In the genomic region with DNA sequence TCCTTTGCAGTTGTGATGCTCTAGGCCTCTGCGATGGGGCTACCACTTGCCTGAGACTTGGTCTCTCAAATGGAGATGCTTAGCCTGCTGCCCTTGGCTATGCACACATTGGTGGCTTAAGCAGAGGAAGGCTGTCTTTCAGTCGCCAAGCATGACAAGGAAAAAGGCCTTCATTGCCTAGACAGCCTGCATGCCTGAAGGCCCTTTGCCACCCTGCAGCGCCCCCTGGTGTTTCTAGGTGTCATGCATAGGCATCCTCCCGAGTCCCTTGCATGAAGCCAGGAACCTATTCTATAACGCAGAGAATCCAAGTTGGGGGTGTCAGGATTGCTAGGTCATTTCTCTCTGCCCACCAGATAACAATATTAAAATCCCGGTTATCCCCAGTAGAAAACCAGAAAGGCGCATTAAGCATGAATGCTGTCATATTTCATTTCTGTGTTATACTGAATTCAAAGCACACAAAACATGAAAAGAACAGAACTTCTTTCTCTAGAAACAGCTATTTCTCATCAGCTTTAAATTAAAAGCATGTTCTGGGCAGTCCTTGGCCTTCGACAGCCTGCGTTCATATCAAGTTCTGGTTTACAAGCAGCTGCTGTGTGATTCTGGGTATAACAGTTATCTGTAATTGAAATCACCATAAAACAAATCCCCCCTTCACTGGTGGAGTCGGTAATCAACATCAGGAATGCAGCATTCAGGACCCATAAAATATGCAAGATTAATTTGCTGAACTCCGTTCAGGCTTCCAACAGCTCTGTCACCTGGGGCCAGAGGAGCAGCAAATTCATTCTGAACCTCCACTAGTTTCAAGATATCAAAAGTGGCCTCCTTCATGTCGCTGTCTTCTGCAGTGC, we compare ENCODE assay signal across 8 cellular contexts. TPM values are rescaled to one million over a fixed set of nuclear protein-coding genes. Genes with fewer than 3 reads are reported as not detected.
DNase-seq lines count a peak whose midpoint lies in the region; ATAC-seq and TF ChIP-seq lines count a peak whose summit lies in the region.

No MANE protein-coding gene starts in this region.

- H3K4me1 Mint-ChIP-seq in endothelial cell (ENCODE audit: unreplicated experiment) (peaks cover 6% of the 10 kb centered on the region), type B pancreatic cell (ENCODE audit: unreplicated experiment) (peaks cover 10% of the 10 kb centered on the region)

- H3K27ac ChIP-seq in cardiac muscle cell: no peak overlapping the region

- H3K36me3 ChIP-seq in cardiac muscle cell: no peaks in the 10 kb centered on the region
- H3K36me3 ChIP-seq in mucosa of descending colon (ENCODE audit: low read depth): no peaks in the 10 kb centered on the region

- H3K4me1 ChIP-seq in cardiac muscle cell (ENCODE audit: low read depth): no peaks in the 10 kb centered on the region
- no peaks in the 10 kb centered on the region for H3K4me1 ChIP-seq in mucosa of descending colon (ENCODE audit: low read depth)

- intact Hi-C loops in Right ventricle myocardium inferior (cut with DNase I): loop anchor here (5.0 kb wide), 1 partner anchor 173 kb away; no protein-coding TSS in a partner anchor
- intact Hi-C loops in mucosa of descending colon (cut with DNase I, micrococcal nuclease): loop anchor here (5.0 to 10.0 kb wide), 2 partner anchors 170 to 178 kb away; no protein-coding TSS in a partner anchor

- H3K36me3 Mint-ChIP-seq in endothelial cell (ENCODE audit: low read depth, unreplicated experiment) (no peaks in the 10 kb centered on the region), type B pancreatic cell (no peaks in the 10 kb centered on the region)

- TF ChIP-seq CTCF in cardiac muscle cell (IDR thresholded peaks at IDR 0.05; ENCODE audit: low read depth, low read length) (peak; percentile 82), endothelial cell (IDR thresholded peaks at IDR 0.05; ENCODE audit: unreplicated experiment) (peak; percentile 83), mucosa of descending colon (IDR thresholded peaks at IDR 0.05) (peak; percentile 29), type B pancreatic cell (conservative IDR thresholded peaks at IDR 0.05) (peak; percentile 87)

- H3K27me3 Mint-ChIP-seq in endothelial cell (ENCODE audit: unreplicated experiment): peaks cover 2% of the 10 kb centered on the region
- H3K27me3 Mint-ChIP-seq in type B pancreatic cell: peaks cover 39% of the 10 kb centered on the region

- H3K27me3 ChIP-seq in cardiac muscle cell: no peaks in the 10 kb centered on the region

- H3K9me3 ChIP-seq in cardiac muscle cell (ENCODE audit: low read depth) (no peaks in the 10 kb centered on the region), mucosa of descending colon (no peaks in the 10 kb centered on the region)

- H3K27ac Mint-ChIP-seq in endothelial cell (ENCODE audit: unreplicated experiment) (no peak overlapping the region), type B pancreatic cell (no peak overlapping the region)

- H3K4me3 ChIP-seq in cardiac muscle cell: no peak overlapping the region
- no peak overlapping the region for H3K4me3 ChIP-seq in mucosa of descending colon

- H3K9me3 Mint-ChIP-seq in endothelial cell (ENCODE audit: unreplicated experiment) (no peaks in the 10 kb centered on the region), type B pancreatic cell (no peaks in the 10 kb centered on the region)

- ATAC-seq in Right ventricle myocardium inferior: no peak
- ATAC-seq in HG02642 (IDR thresholded peaks at IDR 0.05; ENCODE audit: poor library complexity, unreplicated experiment): peak; percentile 73
- peak; percentile 82 for ATAC-seq in mucosa of descending colon

- no peak overlapping the region for H3K4me3 Mint-ChIP-seq in endothelial cell (ENCODE audit: unreplicated experiment)
- H3K4me3 Mint-ChIP-seq in type B pancreatic cell: no peak overlapping the region

- DNase-seq in cardiac muscle cell (ENCODE audit: low read depth in 1 of 2, low spot score in 1 of 2) (peak; percentile 73 to 88), Right ventricle myocardium inferior (ENCODE audit: missing footprints) (no peak), NCI-H1930 (lab: John Stamatoyannopoulos, UW) (peak; percentile 30 to 49), UCSD-AML1 (lab: John Stamatoyannopoulos, UW; ENCODE audit: unreplicated experiment) (peak; percentile 60), endothelial cell (ENCODE audit: low spot score) (peak; percentile 93), mucosa of descending colon (peak; percentile 55 to 90 (median 82)), type B pancreatic cell (ENCODE audit: extremely low spot score, unreplicated experiment) (peak; percentile 84)

RNA-seq across cellular contexts. Expression of a gene that starts 59.7 kb away (rescaled TPM):
- total RNA-seq in cardiac muscle cell (not detected in 2 replicates), Right ventricle myocardium inferior (not detected), endothelial cell (ENCODE audit: unreplicated experiment) (not detected), mucosa of descending colon (under 1 TPM in 1 of 3 donors, not detected in 2; 0.16 TPM), type B pancreatic cell (ENCODE audit: low replicate concordance) (2.2 and 5.2 TPM in 2 replicates)
- polyA plus RNA-seq in cardiac muscle cell: not detected in 2 replicates

Comparison
In these comparisons a context has a peak if more than half of its experiments do, and no peak if none do; other contexts are left out.
1. CTCF ChIP-seq: peak in every context shown above with its lines; median percentile 87 in type B pancreatic cell; 83 in endothelial cell; 82 in cardiac muscle cell; 29 in mucosa of descending colon.